Comparison of ENCODE assay signal across 10 cellular contexts in the genomic region with DNA sequence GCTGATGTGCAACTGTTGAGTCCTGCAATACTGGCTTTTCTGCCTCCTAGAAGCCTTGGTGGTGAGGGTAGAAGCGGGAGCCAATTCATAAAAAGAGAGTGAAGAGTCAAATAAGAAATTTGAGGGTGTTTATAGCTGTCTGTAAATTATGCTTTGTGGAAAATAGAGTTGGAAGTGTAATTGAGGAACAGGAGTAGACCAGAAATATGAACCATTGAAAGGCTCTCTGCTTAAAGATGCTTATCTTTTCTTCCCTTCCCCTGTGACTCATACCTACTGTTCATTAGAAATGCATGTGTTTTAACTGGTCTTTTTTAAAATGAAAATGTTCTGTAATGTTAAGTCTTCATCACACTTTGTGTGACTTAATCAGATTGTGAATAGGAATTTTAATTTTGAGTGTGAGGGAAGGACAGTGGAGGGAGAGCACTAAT.
DNase-seq lines count a peak whose midpoint lies in the region; ATAC-seq and TF ChIP-seq lines count a peak whose summit lies in the region.
"Had no signal": no experiment of that assay in that cellular context is flagged by ENCODE, and none has a peak within 500 bp of the region (broad histone marks: within the 10 kb centered on the region; RNA-seq: fewer than 3 reads in every experiment).

No MANE protein-coding gene starts in this region.

- H3K9me3 Mint-ChIP-seq in T-helper 2 cell treated with Interferon-gamma antibody and Interleukin-4, amounts not matched to agents 5 μg/mL and 100 μg/mL, for 36 hours: peaks cover 14% of the 10 kb centered on the region

- peaks cover 0 to 20% (median 13%) of the 10 kb centered on the region in 4 donors for H3K4me1 ChIP-seq in sigmoid colon
- H3K4me1 ChIP-seq in body of pancreas: no peaks in the 10 kb centered on the region

- TF ChIP-seq POLR2A in sigmoid colon (IDR thresholded peaks at IDR 0.05) (no peak), body of pancreas (IDR thresholded peaks at IDR 0.05) (no peak)

- H3K36me3 ChIP-seq in sigmoid colon (peaks cover 0 to 7% (median 0%) of the 10 kb centered on the region in 4 donors), body of pancreas (replicated peaks in 1 of 2; ENCODE audit: insufficient read depth in 1 of 2, low read depth in 2 of 2) (no peaks in the 10 kb centered on the region)

- no peak for TF ChIP-seq EP300 in sigmoid colon (IDR thresholded peaks at IDR 0.05)

- peaks cover 40% of the 10 kb centered on the region for H3K36me3 Mint-ChIP-seq in T-helper 2 cell treated with Interferon-gamma antibody and Interleukin-4, amounts not matched to agents 5 μg/mL and 100 μg/mL, for 36 hours (ENCODE audit: low read depth)

- no peaks in the 10 kb centered on the region for H3K27me3 Mint-ChIP-seq in T-helper 2 cell treated with Interferon-gamma antibody and Interleukin-4, amounts not matched to agents 5 μg/mL and 100 μg/mL, for 36 hours (ENCODE audit: low read depth)

- H3K4me3 Mint-ChIP-seq in T-helper 2 cell treated with Interferon-gamma antibody and Interleukin-4, amounts not matched to agents 5 μg/mL and 100 μg/mL, for 36 hours: peak overlapping the region; percentile 60

- peak overlapping the region; percentile 85 for H3K27ac Mint-ChIP-seq in T-helper 2 cell treated with Interferon-gamma antibody and Interleukin-4, amounts not matched to agents 5 μg/mL and 100 μg/mL, for 36 hours

- intact Hi-C loops in sigmoid colon (cut with DNase I) (no loop called here), body of pancreas (cut with DNase I) (no loop called here)

- peaks cover 49% of the 10 kb centered on the region for H3K4me1 Mint-ChIP-seq in T-helper 2 cell treated with Interferon-gamma antibody and Interleukin-4, amounts not matched to agents 5 μg/mL and 100 μg/mL, for 36 hours (ENCODE audit: low read depth)

- WGBS in sigmoid colon, 2 donors: 81 to 91% methylated on average over 1 of the region's 1 CpG
- 91 to 100% methylated on average over 1 of the region's 1 CpG for WGBS in body of pancreas, 2 donors

- no peak for ATAC-seq in body of pancreas

- POLR2A ChIA-PET in GM10248 (lab: Yijun Ruan, JAX): no interaction called here

- no peak overlapping the region for H3K4me3 ChIP-seq in HFF-Myc (replicated peaks; ENCODE audit: low read depth, low read length)
- H3K4me3 ChIP-seq in foreskin fibroblast (ENCODE audit: low read depth in 1 of 2, low read length in 2 of 2): no peak overlapping the region
- H3K4me3 ChIP-seq in sigmoid colon: no peak overlapping the region
- H3K4me3 ChIP-seq in body of pancreas: no peak overlapping the region
- H3K4me3 ChIP-seq: left ventricle myocardium inferior had no signal

- no peaks in the 10 kb centered on the region for H3K9me3 ChIP-seq in sigmoid colon
- no peaks in the 10 kb centered on the region for H3K9me3 ChIP-seq in body of pancreas

- CTCF ChIA-PET in GM10248 (lab: Yijun Ruan, JAX): interaction anchor here (1.1 kb wide), 2 partner anchors 9 to 23 kb away, joined by 3 to 4 read pairs; no protein-coding TSS in a partner anchor

- DNase-seq in AG20443 (ENCODE audit: low spot score) (peak; percentile 46), HFF-Myc (ENCODE audit: extremely low read depth, low read depth) (peak; percentile 36), foreskin fibroblast (peak; percentile 33 to 56), sigmoid colon (no peak), body of pancreas (no peak), GM10248 (ENCODE audit: extremely low spot score) (no peak), medulla oblongata (ENCODE audit: extremely low spot score) (no peak)
- DNase-seq in T-helper 2 cell treated with Interferon-gamma antibody and Interleukin-4, amounts not matched to agents 5 μg/mL and 100 μg/mL, for 36 hours (ENCODE audit: low spot score): no peak
- DNase-seq: left ventricle myocardium inferior, NCI-H1417 had no signal

- TF ChIP-seq CTCF in HFF-Myc (IDR thresholded peaks at IDR 0.05; ENCODE audit: low read depth, low read length, missing control alignments) (no peak), foreskin fibroblast (IDR thresholded peaks at IDR 0.05; ENCODE audit: low read depth, low read length) (no peak), sigmoid colon (IDR thresholded peaks at IDR 0.05) (no peak), body of pancreas (IDR thresholded peaks at IDR 0.05) (no peak), GM10248 (IDR thresholded peaks at IDR 0.05; ENCODE audit: control extremely low read depth, extremely low read depth, low read depth, missing control alignments) (no peak)

- H3K27ac ChIP-seq in sigmoid colon (no peak overlapping the region), body of pancreas (no peak overlapping the region)
- H3K27ac ChIP-seq: left ventricle myocardium inferior had no signal

- no peaks in the 10 kb centered on the region for H3K27me3 ChIP-seq in sigmoid colon
- H3K27me3 ChIP-seq in body of pancreas: no peaks in the 10 kb centered on the region

Comparison
In these comparisons a context has a peak if more than half of its experiments do, and no peak if none do; other contexts are left out.
1. DNase-seq: peak in AG20443 (single experiment), HFF-Myc (single experiment) and foreskin fibroblast (2 of 2); none in T-helper 2 cell treated with Interferon-gamma antibody and Interleukin-4, amounts not matched to agents 5 μg/mL and 100 μg/mL, for 36 hours (single experiment), sigmoid colon (single experiment), body of pancreas (0 of 4), GM10248 (single experiment) and medulla oblongata (single experiment).